Comparison of ENCODE assay signal across 1 cellular context in the genomic region with DNA sequence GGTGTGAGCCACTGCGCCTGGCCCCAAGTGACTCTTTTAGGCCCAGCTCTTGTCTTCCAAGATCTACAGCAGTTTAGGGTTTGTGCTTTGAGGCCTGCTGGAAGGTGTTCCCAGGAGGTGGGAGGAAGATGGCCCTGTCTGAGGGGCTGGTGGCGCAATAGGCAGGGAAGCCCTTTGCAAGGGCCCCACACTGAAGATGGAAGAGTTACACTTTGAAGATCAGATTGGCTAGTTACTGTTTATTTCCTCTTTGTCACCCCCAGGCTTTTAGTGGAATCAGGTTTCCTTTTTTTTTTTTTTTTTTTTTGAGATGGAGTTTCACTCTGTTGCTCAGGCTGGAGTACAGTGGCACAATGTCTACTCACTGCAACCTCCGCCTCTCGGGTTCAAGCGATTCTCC.
A peak's percentile ranks its signal among the peaks of the same experiment; 100 is the strongest.
TF ChIP-seq lines count a peak whose summit lies in the region.

No MANE protein-coding gene starts in this region.

TF ChIP-seq in K562, 482 proteins besides CTCF, POLR2A, EP300 and RAD21:
- TF ChIP-seq, protein P1, sequence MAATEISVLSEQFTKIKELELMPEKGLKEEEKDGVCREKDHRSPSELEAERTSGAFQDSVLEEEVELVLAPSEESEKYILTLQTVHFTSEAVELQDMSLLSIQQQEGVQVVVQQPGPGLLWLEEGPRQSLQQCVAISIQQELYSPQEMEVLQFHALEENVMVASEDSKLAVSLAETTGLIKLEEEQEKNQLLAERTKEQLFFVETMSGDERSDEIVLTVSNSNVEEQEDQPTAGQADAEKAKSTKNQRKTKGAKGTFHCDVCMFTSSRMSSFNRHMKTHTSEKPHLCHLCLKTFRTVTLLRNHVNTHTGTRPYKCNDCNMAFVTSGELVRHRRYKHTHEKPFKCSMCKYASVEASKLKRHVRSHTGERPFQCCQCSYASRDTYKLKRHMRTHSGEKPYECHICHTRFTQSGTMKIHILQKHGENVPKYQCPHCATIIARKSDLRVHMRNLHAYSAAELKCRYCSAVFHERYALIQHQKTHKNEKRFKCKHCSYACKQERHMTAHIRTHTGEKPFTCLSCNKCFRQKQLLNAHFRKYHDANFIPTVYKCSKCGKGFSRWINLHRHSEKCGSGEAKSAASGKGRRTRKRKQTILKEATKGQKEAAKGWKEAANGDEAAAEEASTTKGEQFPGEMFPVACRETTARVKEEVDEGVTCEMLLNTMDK (IDR thresholded peaks at IDR 0.05; ENCODE audit: borderline replicate concordance, insufficient read depth, low read depth, low read length, poor library complexity, severe bottlenecking), result no peak
- TF ChIP-seq ZNF384 (IDR thresholded peaks at IDR 0.05; ENCODE audit: low read depth, low read length) (0 out of 2 replicates have a peak, but pooled peaks have one; percentile 41), SRSF9 (IDR thresholded peaks at IDR 0.05; ENCODE audit: borderline replicate concordance, low read depth, low read length) (no peak), MEF2A (IDR thresholded peaks at IDR 0.05; ENCODE audit: control insufficient read depth, low read depth, low read length) (no peak), CEBPB (tag; IDR thresholded peaks at IDR 0.05) (peak; percentile 84), HDAC1 (IDR thresholded peaks at IDR 0.05) (no peak)
- TF ChIP-seq, protein P2, sequence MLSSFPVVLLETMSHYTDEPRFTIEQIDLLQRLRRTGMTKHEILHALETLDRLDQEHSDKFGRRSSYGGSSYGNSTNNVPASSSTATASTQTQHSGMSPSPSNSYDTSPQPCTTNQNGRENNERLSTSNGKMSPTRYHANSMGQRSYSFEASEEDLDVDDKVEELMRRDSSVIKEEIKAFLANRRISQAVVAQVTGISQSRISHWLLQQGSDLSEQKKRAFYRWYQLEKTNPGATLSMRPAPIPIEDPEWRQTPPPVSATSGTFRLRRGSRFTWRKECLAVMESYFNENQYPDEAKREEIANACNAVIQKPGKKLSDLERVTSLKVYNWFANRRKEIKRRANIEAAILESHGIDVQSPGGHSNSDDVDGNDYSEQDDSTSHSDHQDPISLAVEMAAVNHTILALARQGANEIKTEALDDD (IDR thresholded peaks at IDR 0.05), result no peak
TF ChIP-seq in K562: peak in this region for 2.
